ENCODE assay signal across 8 cellular contexts in genomic region chr3:192915306-192915705, GRCh38. TPM values are rescaled to one million over a fixed set of nuclear protein-coding genes. Genes with fewer than 3 reads are reported as not detected.
DNase-seq lines count a peak whose midpoint lies in the region; ATAC-seq and TF ChIP-seq lines count a peak whose summit lies in the region.

No MANE protein-coding gene starts in this region.

- POLR2A ChIA-PET in SK-N-SH (lab: Yijun Ruan, JAX): no interaction called here

- H3K4me3 ChIP-seq in heart left ventricle: peak overlapping the region in 7 of 12 donors; percentile 65 to 95 (median 78)
- H3K4me3 ChIP-seq in SK-N-SH (ENCODE audit: low read depth in 2 of 2, low read length in 1 of 2): peak overlapping the region; percentile 46 to 91; a peak in 3 of 4 replicates
- peak overlapping the region; percentile 98 for H3K4me3 ChIP-seq in hepatocyte

- H3K27me3 ChIP-seq in heart left ventricle: peaks cover 0 to 7% (median 0%) of the 10 kb centered on the region in 9 donors
- no peaks in the 10 kb centered on the region for H3K27me3 ChIP-seq in SK-N-SH (ENCODE audit: insufficient read depth)
- no peaks in the 10 kb centered on the region for H3K27me3 ChIP-seq in hepatocyte

- peaks cover 7 to 15% of the 10 kb centered on the region in 2 donors for H3K4me1 Mint-ChIP-seq in immature natural killer cell

- H3K36me3 ChIP-seq in heart left ventricle (no peaks in the 10 kb centered on the region), SK-N-SH (replicated peaks in 1 of 2; ENCODE audit: control insufficient read depth in 1 of 2, insufficient read depth in 2 of 2, low read length in 1 of 2) (no peaks in the 10 kb centered on the region), hepatocyte (replicated peaks; ENCODE audit: insufficient read depth, low read depth) (no peaks in the 10 kb centered on the region)

- intact Hi-C loops in heart left ventricle (cut with DNase I): loop anchor here in 9 of 10 donors (5.0 to 10.0 kb wide), 8 partner anchors 83 to 659 kb away; no protein-coding TSS in a partner anchor
- intact Hi-C loops in left cardiac atrium (cut with DNase I): loop anchor here in 1 of 2 donors (5.0 kb wide), 1 partner anchor 78 kb away; no protein-coding TSS in a partner anchor

- H2AFZ ChIP-seq in SK-N-SH (ENCODE audit: low read depth) (no peak overlapping the region), hepatocyte (no peak overlapping the region)

- peak overlapping the region; percentile 84 for H3K4me2 ChIP-seq in SK-N-SH
- H3K4me2 ChIP-seq in hepatocyte: peak overlapping the region; percentile 94

- no peak for ATAC-seq in heart left ventricle
- no peak for ATAC-seq in left cardiac atrium
- no peak for ATAC-seq in GM21423 (IDR thresholded peaks at IDR 0.05; ENCODE audit: unreplicated experiment)

- peaks cover 3 to 34% (median 4%) of the 10 kb centered on the region in 6 donors for H3K9me3 Mint-ChIP-seq in immature natural killer cell

- DNase-seq in heart left ventricle (peak in 1 of 5 donors; percentile 19), left cardiac atrium (no peak), HT1080 (ENCODE audit: low read depth) (peak; percentile 50), SK-N-SH (peak; percentile 21), hepatocyte (ENCODE audit: low spot score) (peak; percentile 59), immature natural killer cell (no peak)
- DNase-seq in stimulated activated naive CD4-positive, alpha-beta T cell (lab: John Stamatoyannopoulos, UW): no peak

- H3K27ac ChIP-seq in heart left ventricle (no peak overlapping the region), SK-N-SH (ENCODE audit: low read depth in 2 of 2, low read length in 1 of 2) (no peak overlapping the region), hepatocyte (peak overlapping the region; percentile 99)

- no peaks in the 10 kb centered on the region for H3K9me3 ChIP-seq in heart left ventricle
- no peaks in the 10 kb centered on the region for H3K9me3 ChIP-seq in SK-N-SH
- H3K9me3 ChIP-seq in hepatocyte (ENCODE audit: low read depth): no peaks in the 10 kb centered on the region

- H3K4me1 ChIP-seq in heart left ventricle: peaks cover 0 to 36% (median 17%) of the 10 kb centered on the region in 12 donors
- H3K4me1 ChIP-seq in SK-N-SH (ENCODE audit: control insufficient read depth in 1 of 2, insufficient read depth in 2 of 2, low read depth in 1 of 2, low read length in 1 of 2): peaks cover 7 to 15% of the 10 kb centered on the region in 2 experiments; a peak in 3 of 4 replicates
- peaks cover 13% of the 10 kb centered on the region for H3K4me1 ChIP-seq in hepatocyte (ENCODE audit: insufficient read depth)

- peaks cover 0 to 3% (median 0%) of the 10 kb centered on the region in 3 donors for H3K36me3 Mint-ChIP-seq in immature natural killer cell

- CTCF ChIA-PET in SK-N-SH (lab: Yijun Ruan, JAX): interaction anchor here (0.9 to 3.2 kb wide), 12 partner anchors 8 to 657 kb away, joined by 3 to 23 read pairs (median 4); no protein-coding TSS in a partner anchor

- peaks cover 10% of the 10 kb centered on the region for H4K20me1 ChIP-seq in SK-N-SH (ENCODE audit: insufficient read depth)
- peaks cover 15% of the 10 kb centered on the region for H4K20me1 ChIP-seq in hepatocyte (ENCODE audit: insufficient read depth, poor library complexity, severe bottlenecking)

- peaks cover 70% of the 10 kb centered on the region for H3K79me2 ChIP-seq in SK-N-SH (ENCODE audit: insufficient read depth)
- H3K79me2 ChIP-seq in hepatocyte: peaks cover 68% of the 10 kb centered on the region

- TF ChIP-seq CTCF in heart left ventricle (IDR thresholded peaks at IDR 0.05) (peak in 6 of 12 donors; percentile 15 to 40 (median 21)), SK-N-SH (IDR thresholded peaks at IDR 0.05) (peak; percentile 50), hepatocyte (IDR thresholded peaks at IDR 0.05; ENCODE audit: poor library complexity) (peak; percentile 39)

- H3K27me3 Mint-ChIP-seq in immature natural killer cell (ENCODE audit: low read depth in 3 of 3): peaks cover 9 to 24% (median 24%) of the 10 kb centered on the region in 3 donors

- no peak overlapping the region for H3K27ac Mint-ChIP-seq in immature natural killer cell

- H3F3A ChIP-seq in SK-N-SH (replicated peaks; ENCODE audit: insufficient read depth): no peaks in the 10 kb centered on the region

- H3K9me2 ChIP-seq in SK-N-SH (no peaks in the 10 kb centered on the region), hepatocyte (replicated peaks; ENCODE audit: insufficient read depth) (no peaks in the 10 kb centered on the region)

- WGBS in heart left ventricle, 4 donors: 33 to 56% (median 45%) methylated on average over 3 of the region's 3 CpGs
- 76% methylated on average over 3 of the region's 3 CpGs for WGBS in SK-N-SH (ENCODE audit: low lambda C conversion rate)
- 37% methylated on average over 3 of the region's 3 CpGs for WGBS in hepatocyte (ENCODE audit: low lambda C conversion rate, missing lambda C conversion rate)

- TF ChIP-seq RAD21 in SK-N-SH (IDR thresholded peaks at IDR 0.05; ENCODE audit: low read length): peak; percentile 68

- TF ChIP-seq POLR2A in heart left ventricle (IDR thresholded peaks at IDR 0.05): no peak

- H3K4me3 Mint-ChIP-seq in immature natural killer cell: no peak overlapping the region

- H3K9ac ChIP-seq in SK-N-SH: peak overlapping the region; percentile 25; the same call in 1 of the 2 replicates

- TF ChIP-seq EP300 in SK-N-SH (IDR thresholded peaks at IDR 0.05; ENCODE audit: borderline replicate concordance in 1 of 2, low read depth in 1 of 2, low read length in 1 of 2): no peak

TF ChIP-seq in SK-N-SH, 30 proteins besides CTCF, POLR2A, EP300 and RAD21 (continues in another document):
- TF ChIP-seq TCF12 (IDR thresholded peaks at IDR 0.05) (0 out of 2 replicates have a peak, but pooled peaks have one; percentile 1), MXI1 (IDR thresholded peaks at IDR 0.05; ENCODE audit: low read depth, low read length) (no peak; the same call in 1 of the 2 replicates), REST (IDR thresholded peaks at IDR 0.05; ENCODE audit: low read depth, low read length) (no peak), GATA2 (CRISPR knock-in tag; IDR thresholded peaks at IDR 0.05) (no peak), TAF1 (IDR thresholded peaks at IDR 0.05; ENCODE audit: borderline replicate concordance, low read depth, low read length) (no peak), USF1 (IDR thresholded peaks at IDR 0.05; ENCODE audit: borderline replicate concordance, low read depth) (no peak), NFIC (IDR thresholded peaks at IDR 0.05; ENCODE audit: borderline replicate concordance) (no peak), RXRA (IDR thresholded peaks at IDR 0.05; ENCODE audit: borderline replicate concordance, low read depth) (no peak), CHD2 (IDR thresholded peaks at IDR 0.05; ENCODE audit: low read length, partially characterized antibody) (no peak), IRF3 (IDR thresholded peaks at IDR 0.05; ENCODE audit: low read depth, low read length) (no peak), YY1 (IDR thresholded peaks at IDR 0.05; ENCODE audit: low read depth) (no peak)

RNA-seq across cellular contexts. Expression of gene MB21D2, which starts 2.4 kb away (rescaled TPM):
- total RNA-seq in heart left ventricle (1 to 10 TPM; 2.3 to 5.0 (median 4.0) TPM), left cardiac atrium (1 to 10 TPM; 2.2 to 4.1 TPM), hepatocyte (22.1 and 23.0 TPM in 2 replicates)
- polyA plus RNA-seq in heart left ventricle (1 to 10 TPM in 1 of 2 donors, under 1 TPM in 1; 0.91 to 3.0 TPM), SK-N-SH (2012; rRNA removed) (12.7 and 15.4 TPM in 2 replicates), hepatocyte (7.6 and 9.1 TPM in 2 replicates), immature natural killer cell (under 1 TPM in 2 of 3 donors, not detected in 1; 0.07 to 0.53 TPM)
- total RNA-seq in HT1080 (2014; rRNA removed; shearing (Covaris generic)): 16.1 and 17.8 TPM in 2 replicates
- 19.4 and 19.9 TPM in 2 replicates for polyA plus RNA-seq in HT1080 (2015; cell fraction: cytosol; rRNA removed)
- 23.4 and 24.7 TPM in 2 replicates for polyA plus RNA-seq in HT1080 (2015; cell fraction: nucleus; rRNA removed)
- 13.3 and 14.3 TPM in 2 replicates for polyA plus RNA-seq in SK-N-SH (2012; cell fraction: cytosol; rRNA removed)
- 13.3 and 15.1 TPM in 2 replicates for polyA plus RNA-seq in SK-N-SH (2012; cell fraction: nucleus; rRNA removed)

Comparison
In these comparisons a context has a peak if more than half of its experiments do, and no peak if none do; other contexts are left out.
1. DNase-seq: peak in HT1080 (single experiment), SK-N-SH (single experiment) and hepatocyte (single experiment); none in left cardiac atrium (single experiment), immature natural killer cell (0 of 3) and stimulated activated naive CD4-positive, alpha-beta T cell (0 of 6).
2. Peak in every context shown above with its lines, with median percentiles within 50 percentile points of each other: H3K4me3 ChIP-seq.